Comparison of ENCODE assay signal across 21 cellular contexts in genomic region chr16:75086281-75086680, GRCh38. TPM values are rescaled to one million over a fixed set of nuclear protein-coding genes. Genes with fewer than 3 reads are reported as not detected.
DNase-seq lines count a peak whose midpoint lies in the region; ATAC-seq, FAIRE-seq and TF ChIP-seq lines count a peak whose summit lies in the region.
"Had no signal": no experiment of that assay in that cellular context is flagged by ENCODE, and none has a peak within 500 bp of the region (broad histone marks: within the 10 kb centered on the region; RNA-seq: fewer than 3 reads in every experiment).

No MANE protein-coding gene starts in this region.

- intact Hi-C loops in K562 (cut with micrococcal nuclease) (no loop called here), uterus (cut with DNase I; ENCODE audit: low total_unique reads) (no loop called here)

- peaks cover 12% of the 10 kb centered on the region; the same call in 1 of the 3 replicates for H3K36me3 ChIP-seq in K562 (ENCODE audit: control insufficient read depth, insufficient read depth, low read length)
- peaks cover 4% of the 10 kb centered on the region for H3K36me3 ChIP-seq in mesodermal cell (ENCODE audit: control insufficient read depth, insufficient read depth, low read length)
- H3K36me3 ChIP-seq in uterus = no peaks in the 10 kb centered on the region

- no peak overlapping the region for H3K9ac ChIP-seq in K562 (ENCODE audit: insufficient read depth in 1 of 2, low read depth in 2 of 2, low read length in 2 of 2)
- H3K9ac ChIP-seq: KMS-11 had no signal

- peaks cover 94% of the 10 kb centered on the region for H3K79me2 ChIP-seq in K562 (ENCODE audit: control insufficient read depth, insufficient read depth, low read length)

- no peak for TF ChIP-seq CTCF in K562 (IDR thresholded peaks at IDR 0.05 in 2 of 3, conservative IDR thresholded peaks at IDR 0.05 in 1 of 3; ENCODE audit: insufficient read depth in 2 of 3, low read depth in 1 of 3, low read length in 3 of 3)
- no peak for TF ChIP-seq CTCF in uterus (IDR thresholded peaks at IDR 0.05)

- FAIRE-seq in K562 (lab: Jason Lieb, UNC) = no peak
- FAIRE-seq: colon, GM12878, islet of Langerhans had no signal

- H2AFZ ChIP-seq in K562 (ENCODE audit: low read depth, low read length) = no peak overlapping the region

- H3K9me1 ChIP-seq in K562 (ENCODE audit: control insufficient read depth, insufficient read depth, low read length) = no peaks in the 10 kb centered on the region

- ATAC-seq in K562 = no peak
- ATAC-seq in HG03045 (IDR thresholded peaks at IDR 0.05; ENCODE audit: unreplicated experiment) = no peak
- ATAC-seq in GM21528 (IDR thresholded peaks at IDR 0.05; ENCODE audit: low FRiP score, unreplicated experiment) = no peak
- ATAC-seq: GM12878 had no signal

- H3K27me3 ChIP-seq in K562 (ENCODE audit: control insufficient read depth in 2 of 2, insufficient read depth in 2 of 2, low read length in 2 of 2) (no peaks in the 10 kb centered on the region), uterus (no peaks in the 10 kb centered on the region)

- CTCF ChIA-PET in K562 (lab: Yijun Ruan, JAX; ENCODE audit: low intra/inter-chr PET ratio) = no interaction called here

- in situ Hi-C loops in K562 (cut with MboI) = no loop called here

- no peak overlapping the region for H3K4me2 ChIP-seq in K562 (ENCODE audit: insufficient read depth, low read length)
- H3K4me2 ChIP-seq: KMS-11 had no signal

- H3K27ac ChIP-seq in K562 (ENCODE audit: extremely low read depth, low read depth, low read length) (peak overlapping the region; percentile 16; the same call in 1 of the 3 replicates), mesodermal cell (ENCODE audit: low read depth, low read length, severe bottlenecking) (peak overlapping the region; percentile 23), uterus (peak overlapping the region; percentile 70 to 74)
- H3K27ac ChIP-seq: 22Rv1, KMS-11 had no signal

- H3K4me1 ChIP-seq in K562 (replicated peaks in 1 of 2; ENCODE audit: control insufficient read depth in 2 of 2, insufficient read depth in 2 of 2, low read length in 2 of 2) (peaks cover 30 to 67% of the 10 kb centered on the region in 2 experiments), mesodermal cell (ENCODE audit: control insufficient read depth, insufficient read depth, low read length, poor library complexity, severe bottlenecking) (peaks cover 27% of the 10 kb centered on the region), uterus (peaks cover 0 to 17% of the 10 kb centered on the region in 2 donors)

- H3K9me3 ChIP-seq in K562 (replicated peaks; ENCODE audit: control insufficient read depth, insufficient read depth, low read depth, low read length) (no peaks in the 10 kb centered on the region), mesodermal cell (ENCODE audit: control insufficient read depth, low read length) (no peaks in the 10 kb centered on the region), uterus (no peaks in the 10 kb centered on the region)

- DNase-seq in DMS53 (lab: John Stamatoyannopoulos, UW) (peak; percentile 38), DMS53 treated with DMSO at 0.1 percent for 48 hours (lab: John Stamatoyannopoulos, UW; ENCODE audit: unreplicated experiment) (no peak), K562 (ENCODE audit: extremely low read depth in 1 of 4, low spot score in 3 of 4) (no peak), uterus (no peak), KG1 (lab: John Stamatoyannopoulos, UW) (no peak)
- DNase-seq: activated CD4-positive, alpha-beta T cell treated with anti-CD3 and anti-CD28 coated beads for 1 hour; activated gamma-delta T cell; anterior cingulate cortex; CD4-positive, alpha-beta memory T cell; head of caudate nucleus; NCI-H1417; Right ventricle myocardium superior; stimulated activated CD4-positive, alpha-beta T cell treated with anti-CD3 and anti-CD28 coated beads, Interleukin-2, amount 100 ng/mL, for 24 hours had no signal

- no TSS peak for BruUV-seq in K562 (replicated peaks; lab: Mats Ljungman, UMichigan)

- no peak for TF ChIP-seq RAD21 in K562 (CRISPR knock-in tag; conservative IDR thresholded peaks at IDR 0.05 in 1 of 2, IDR thresholded peaks at IDR 0.05 in 1 of 2)

- H4K20me1 ChIP-seq in K562 (replicated peaks; ENCODE audit: control insufficient read depth, insufficient read depth, low read length) = no peaks in the 10 kb centered on the region

- H3K4me3 ChIP-seq in K562 = no peak overlapping the region
- H3K4me3 ChIP-seq in mesodermal cell (ENCODE audit: extremely low read depth, insufficient read depth, low read length, poor library complexity, severe bottlenecking) = no peak overlapping the region
- H3K4me3 ChIP-seq in uterus = no peak overlapping the region
- H3K4me3 ChIP-seq: GM12878 had no signal

- POLR2A ChIA-PET in K562 (lab: Yijun Ruan, JAX) = interaction anchor here (1.3 to 1.6 kb wide), 3 partner anchors 12 to 43 kb away, joined by 4 to 6 read pairs (median 4); no protein-coding TSS in a partner anchor

- 85% methylated on average over 1 of the region's 1 CpG for WGBS in K562 (ENCODE audit: insufficient coverage, low coverage, missing lambda C conversion rate)
- WGBS in mesodermal cell (ENCODE audit: insufficient coverage in 2 of 2), 2 experiments = 83 to 100% methylated on average over 1 of the region's 1 CpG

- TF ChIP-seq POLR2A in K562 (conservative IDR thresholded peaks at IDR 0.05) (no peak), uterus (IDR thresholded peaks at IDR 0.05) (no peak)

- TF ChIP-seq EP300 in K562 (IDR thresholded peaks at IDR 0.05; ENCODE audit: low read length) = no peak

TF ChIP-seq in K562, 482 proteins besides CTCF, POLR2A, EP300 and RAD21:
- TF ChIP-seq ERF (CRISPR knock-in tag; IDR thresholded peaks at IDR 0.05) (no peak), CREB3L1 (IDR thresholded peaks at IDR 0.05; ENCODE audit: borderline replicate concordance, low read depth) (no peak), NR1H2 (CRISPR knock-in tag; IDR thresholded peaks at IDR 0.05) (no peak), NBN (IDR thresholded peaks at IDR 0.05; ENCODE audit: low read depth) (no peak), SMARCB1 (IDR thresholded peaks at IDR 0.05; ENCODE audit: insufficient read length, low read depth) (no peak), RBM39 (optimal IDR thresholded peaks at IDR 0.05; ENCODE audit: low read depth, low read length) (no peak), SMARCA5 (IDR thresholded peaks at IDR 0.05) (no peak), SP1 (CRISPR knock-in tag; IDR thresholded peaks at IDR 0.05) (no peak), THRA (IDR thresholded peaks at IDR 0.05) (no peak)
TF ChIP-seq in K562: peak in this region for 0.

RNA-seq across cellular contexts. Expression of gene LDHD, which starts 30.3 kb away (rescaled TPM):
- 0.48 and 1.4 TPM in 2 replicates for total RNA-seq in K562 (2011; cell fraction: chromatin; rRNA removed; ENCODE audit: low replicate concordance)
- total RNA-seq in K562 (2011; cell fraction: nucleolus; rRNA removed) = 1.7 and 3.0 TPM in 2 replicates
- total RNA-seq in K562 (2011; cell fraction: nucleoplasm; rRNA removed) = 1.1 and 1.5 TPM in 2 replicates
- 0.33 and 0.73 TPM in 2 replicates for total RNA-seq in K562 (2014; rRNA removed)
- not detected in 2 replicates for total RNA-seq in K562 (2014; rRNA removed; fragmentation: Illumina TruSeq; extraction: Trizol)
- 0.19 and 0.40 TPM in 2 replicates for total RNA-seq in K562 (2015; rRNA removed; fragmentation: Illumina TruSeq; extraction: Trizol)
- 0.69 and 0.83 TPM in 2 replicates for total RNA-seq in K562 (2021)
- polyA plus RNA-seq in K562 (2011; rRNA removed) = 0.08 and 0.33 TPM in 2 replicates
- 0.21 and 1.0 TPM in 2 replicates for polyA plus RNA-seq in K562 (2011; cell fraction: cytosol; rRNA removed)
- polyA plus RNA-seq in K562 (2011; cell fraction: nucleus; rRNA removed) = 0.42 and 2.2 TPM in 2 replicates
- 0.61 and 0.93 TPM in 2 replicates for polyA plus RNA-seq in K562 (2012)
- polyA plus RNA-seq in K562 (2014; fragmentation: Illumina TruSeq; extraction: Trizol) = 0.19 and 0.25 TPM in 2 replicates
- polyA plus RNA-seq in K562 (2014; fragmentation: Nextera tagmentation; extraction: Ambion mirVana) = not detected
- polyA plus RNA-seq in K562 (2014; rRNA removed) = 0.39 and 0.86 TPM in 2 replicates
- 0.21 TPM in 1 of 2 replicates, not detected in the other for polyA minus RNA-seq in K562 (2011; rRNA and poly(A)+ RNA removed)
- polyA minus RNA-seq in K562 (2011; cell fraction: cytosol; rRNA and poly(A)+ RNA removed) = not detected in 2 replicates
- 0.44 and 1.1 TPM in 2 replicates for polyA minus RNA-seq in K562 (2011; cell fraction: nucleus; rRNA and poly(A)+ RNA removed)
- polyA plus RNA-seq in mesodermal cell (2013, experiment 1 of 2) = 0.18 TPM
- 0.46 TPM for polyA plus RNA-seq in mesodermal cell (2013, experiment 2 of 2)
- 1 to 10 TPM; 1.3 to 5.7 (median 3.3) TPM for total RNA-seq in uterus

Comparison
In these comparisons a context has a peak if more than half of its experiments do, and no peak if none do; other contexts are left out.
1. H3K27ac ChIP-seq: peak in every context shown above with its lines; median percentile 72 in uterus; 23 in mesodermal cell; 16 in K562.